In the genomic region with DNA sequence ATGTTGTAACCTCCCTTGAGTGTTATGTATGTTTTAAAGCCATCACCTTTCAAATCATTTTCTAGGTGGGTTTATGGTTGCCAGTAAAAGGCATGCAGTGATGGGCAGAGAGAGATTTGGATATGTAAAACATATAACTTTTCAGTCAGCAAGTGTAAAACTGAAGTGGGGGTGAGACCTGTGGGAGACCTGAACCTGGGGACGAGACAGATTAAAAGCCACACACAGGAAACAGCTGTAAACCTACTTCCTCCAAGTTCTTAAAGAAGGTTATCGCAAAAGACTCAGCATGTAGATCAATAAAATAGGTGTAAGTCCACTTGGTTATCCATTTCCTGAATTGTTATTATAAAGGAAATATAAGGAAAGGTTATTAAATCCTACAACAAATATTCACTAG, we compare ENCODE assay signal across 17 cellular contexts.
DNase-seq lines count a peak whose midpoint lies in the region; ATAC-seq and TF ChIP-seq lines count a peak whose summit lies in the region.
"Had no signal": no experiment of that assay in that cellular context is flagged by ENCODE, and none has a peak within 500 bp of the region (broad histone marks: within the 10 kb centered on the region; RNA-seq: fewer than 3 reads in every experiment).

No MANE protein-coding gene starts in this region.

- H3K9ac ChIP-seq in Loucy (ENCODE audit: low read depth, low read length, poor library complexity, severe bottlenecking), result no peak overlapping the region

- H3K36me3 ChIP-seq in GM23338 (ENCODE audit: insufficient read depth), result no peaks in the 10 kb centered on the region
- no peaks in the 10 kb centered on the region for H3K36me3 ChIP-seq in Loucy (ENCODE audit: insufficient read depth, low read length)
- H3K36me3 ChIP-seq: BE2C had no signal

- H3K27me3 Mint-ChIP-seq in GM23338 (ENCODE audit: insufficient read depth, low read depth, poor library complexity) (peaks cover 28% of the 10 kb centered on the region), memory B cell (peaks cover 4% of the 10 kb centered on the region)
- no peaks in the 10 kb centered on the region for H3K27me3 Mint-ChIP-seq in activated CD4-positive, alpha-beta T cell treated with anti-CD3 and anti-CD28 coated beads, Interleukin-2, amount 10 ng/mL, durations not matched to agents 24 days and 14 days

- peaks cover 70% of the 10 kb centered on the region for H3K27me3 ChIP-seq in GM23338 (ENCODE audit: insufficient read depth)
- no peaks in the 10 kb centered on the region for H3K27me3 ChIP-seq in Loucy (ENCODE audit: insufficient read depth, low read length, poor library complexity, severe bottlenecking)
- H3K27me3 ChIP-seq: BE2C had no signal

- H3K36me3 Mint-ChIP-seq in GM23338 (ENCODE audit: low read depth), result no peaks in the 10 kb centered on the region
- no peaks in the 10 kb centered on the region for H3K36me3 Mint-ChIP-seq in memory B cell
- H3K36me3 Mint-ChIP-seq in activated CD4-positive, alpha-beta T cell treated with anti-CD3 and anti-CD28 coated beads, Interleukin-2, amount 10 ng/mL, durations not matched to agents 24 days and 14 days (ENCODE audit: low read depth), result no peaks in the 10 kb centered on the region
- H3K36me3 Mint-ChIP-seq: CD4-positive, CD25-positive, alpha-beta regulatory T cell had no signal

- H3K79me2 ChIP-seq in GM23338 (replicated peaks; ENCODE audit: insufficient read depth) (no peaks in the 10 kb centered on the region), Loucy (ENCODE audit: insufficient read depth, low read length) (no peaks in the 10 kb centered on the region)

- TF ChIP-seq CTCF in GM23338 (conservative IDR thresholded peaks at IDR 0.05; ENCODE audit: low read depth in 2 of 2) (no peak), Loucy (conservative IDR thresholded peaks at IDR 0.05; ENCODE audit: low read length) (no peak)

- 0 out of 2 replicates have a peak overlapping the region, but pooled peaks have one; percentile 22 for H3K4me2 ChIP-seq in GM23338
- H3K4me2 ChIP-seq in Loucy (ENCODE audit: low read depth, low read length, poor library complexity, severe bottlenecking), result peak overlapping the region; percentile 52

- no peak overlapping the region for H3K4me3 ChIP-seq in GM23338
- H3K4me3 ChIP-seq in Loucy (ENCODE audit: low read length, poor library complexity, severe bottlenecking), result no peak overlapping the region

- H3F3A ChIP-seq in GM23338 (replicated peaks; ENCODE audit: low read depth), result no peaks in the 10 kb centered on the region
- H3F3A ChIP-seq in Loucy (ENCODE audit: low read depth), result peaks cover 4% of the 10 kb centered on the region; the same call in 1 of the 2 replicates

- intact Hi-C loops in activated CD4-positive, alpha-beta T cell treated with anti-CD3 and anti-CD28 coated beads, Interleukin-2, amount 10 ng/mL, durations not matched to agents 24 days and 14 days (cut with micrococcal nuclease), result no loop called here

- H3K4me3 Mint-ChIP-seq in GM23338, result no peak overlapping the region
- H3K4me3 Mint-ChIP-seq in memory B cell, result no peak overlapping the region
- no peak overlapping the region for H3K4me3 Mint-ChIP-seq in activated CD4-positive, alpha-beta T cell treated with anti-CD3 and anti-CD28 coated beads, Interleukin-2, amount 10 ng/mL, durations not matched to agents 24 days and 14 days
- H3K4me3 Mint-ChIP-seq: CD4-positive, CD25-positive, alpha-beta regulatory T cell; CD8-positive, alpha-beta memory T cell; H9 had no signal

- H3K4me1 ChIP-seq in GM23338 (ENCODE audit: insufficient read depth) (peaks cover 12% of the 10 kb centered on the region), Loucy (ENCODE audit: insufficient read depth, low read length, poor library complexity, severe bottlenecking) (peaks cover 29% of the 10 kb centered on the region)
- H3K4me1 ChIP-seq: BE2C had no signal

- H3K4me1 Mint-ChIP-seq in GM23338 (peaks cover 13% of the 10 kb centered on the region), memory B cell (peaks cover 17% of the 10 kb centered on the region)
- no peaks in the 10 kb centered on the region for H3K4me1 Mint-ChIP-seq in activated CD4-positive, alpha-beta T cell treated with anti-CD3 and anti-CD28 coated beads, Interleukin-2, amount 10 ng/mL, durations not matched to agents 24 days and 14 days

- H3K27ac Mint-ChIP-seq in GM23338 (no peak overlapping the region), memory B cell (no peak overlapping the region)
- no peak overlapping the region for H3K27ac Mint-ChIP-seq in activated CD4-positive, alpha-beta T cell treated with anti-CD3 and anti-CD28 coated beads, Interleukin-2, amount 10 ng/mL, durations not matched to agents 24 days and 14 days
- H3K27ac Mint-ChIP-seq: CD4-positive, CD25-positive, alpha-beta regulatory T cell; CD8-positive, alpha-beta memory T cell; H9; IgD-negative memory B cell had no signal

- H2AFZ ChIP-seq in GM23338 (no peak overlapping the region), Loucy (ENCODE audit: low read length) (no peak overlapping the region)

- DNase-seq in GM23338 (ENCODE audit: low spot score) (no peak), memory B cell (ENCODE audit: low spot score in 2 of 2) (no peak)
- DNase-seq in activated CD4-positive, alpha-beta T cell treated with anti-CD3 and anti-CD28 coated beads, Interleukin-2, amount 10 ng/mL, durations not matched to agents 24 days and 14 days, result no peak
- no peak for DNase-seq in stimulated activated CD4-positive, alpha-beta T cell treated with anti-CD3 and anti-CD28 coated beads, Interleukin-12 subunit alpha, Interleukin-12 subunit beta, amount 100 ng/mL, for 4 hours
- DNase-seq: ACHN; BE2C; C1 segment of cervical spinal cord; CD8-positive, alpha-beta memory T cell; COR-L47; DMS 273 treated with DMSO at 0.1 percent for 48 hours; DMS53; H9 had no signal

- H3K9me3 ChIP-seq in Loucy (ENCODE audit: insufficient read depth, low read depth, low read length), result 0 out of 2 replicates have a peak, but pooled peaks cover 4% of the 10 kb centered on the region
- H3K9me3 ChIP-seq: BE2C had no signal

- H4K20me1 ChIP-seq in GM23338 (replicated peaks; ENCODE audit: insufficient read depth) (0 out of 2 replicates have a peak, but pooled peaks cover 3% of the 10 kb centered on the region), Loucy (ENCODE audit: insufficient read depth, low read length, poor library complexity, severe bottlenecking) (no peaks in the 10 kb centered on the region)

- H3K9me2 ChIP-seq in GM23338 (ENCODE audit: insufficient read depth), result no peaks in the 10 kb centered on the region
- no peaks in the 10 kb centered on the region for H3K9me2 ChIP-seq in Loucy (replicated peaks; ENCODE audit: low read depth, low read length)

- peaks cover 4% of the 10 kb centered on the region; the same call in 1 of the 3 replicates for H3K9me3 Mint-ChIP-seq in GM23338
- H3K9me3 Mint-ChIP-seq in memory B cell, result peaks cover 7% of the 10 kb centered on the region
- peaks cover 4% of the 10 kb centered on the region for H3K9me3 Mint-ChIP-seq in activated CD4-positive, alpha-beta T cell treated with anti-CD3 and anti-CD28 coated beads, Interleukin-2, amount 10 ng/mL, durations not matched to agents 24 days and 14 days

- ATAC-seq in GM23338, result no peak
- peak; percentile 35 for ATAC-seq in memory B cell (ENCODE audit: low read depth)
- no peak for ATAC-seq in HG03469 (IDR thresholded peaks at IDR 0.05; ENCODE audit: unreplicated experiment)
- ATAC-seq: HepG2 had no signal

- H3K27ac ChIP-seq in GM23338 (ENCODE audit: low read depth), result no peak overlapping the region

TF ChIP-seq in GM23338, 12 proteins besides CTCF, POLR2A, EP300 and RAD21 (continues in another document):
- no peak for TF ChIP-seq CREB1 (CRISPR knock-in tag; IDR thresholded peaks at IDR 0.05; ENCODE audit: low read depth)
- TF ChIP-seq STAT1 (IDR thresholded peaks at IDR 0.05; ENCODE audit: unreplicated experiment), result no peak
- no peak for TF ChIP-seq ZNF114 (CRISPR knock-in tag; IDR thresholded peaks at IDR 0.05)
- no peak for TF ChIP-seq EZH2phosphoT487 (IDR thresholded peaks at IDR 0.05; ENCODE audit: unreplicated experiment)
